26 cellular contexts compared by ENCODE assay signal in the genomic region with DNA sequence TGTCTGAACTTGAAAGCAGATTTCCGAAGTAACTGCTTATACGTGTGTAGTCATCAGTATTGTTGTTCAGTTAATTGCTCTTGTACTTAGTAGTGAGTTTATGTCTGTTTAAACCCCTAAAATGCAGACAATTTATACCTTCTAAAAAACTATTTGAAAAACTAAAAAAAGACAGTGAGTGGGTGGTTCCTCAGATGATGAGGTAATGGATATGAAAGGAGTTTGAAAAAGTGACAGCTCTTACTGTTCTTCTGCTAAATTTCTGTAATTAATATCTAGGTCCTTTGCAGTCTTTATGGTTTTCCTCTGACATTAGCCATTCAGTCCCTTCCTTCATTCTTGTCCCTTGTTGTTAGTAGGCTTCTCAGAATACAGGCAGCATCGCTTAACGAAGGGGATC. TPM values are rescaled to one million over a fixed set of nuclear protein-coding genes. Genes with fewer than 3 reads are reported as not detected.
DNase-seq lines count a peak whose midpoint lies in the region; ATAC-seq and TF ChIP-seq lines count a peak whose summit lies in the region.
"Had no signal": no experiment of that assay in that cellular context is flagged by ENCODE, and none has a peak within 500 bp of the region (broad histone marks: within the 10 kb centered on the region; RNA-seq: fewer than 3 reads in every experiment).

No MANE protein-coding gene starts in this region.

- peaks cover 16% of the 10 kb centered on the region for H3K4me1 ChIP-seq in CD4-positive, CD25-positive, alpha-beta regulatory T cell (ENCODE audit: control insufficient read depth, insufficient read depth, low read length, poor library complexity, severe bottlenecking)
- H3K4me1 ChIP-seq in CD4-positive, alpha-beta memory T cell (ENCODE audit: insufficient read depth, low read length) = peaks cover 59% of the 10 kb centered on the region
- H3K4me1 ChIP-seq in aorta (ENCODE audit: control insufficient read depth in 1 of 2, insufficient read depth in 2 of 2, low read length in 2 of 2) = peaks cover 0 to 7% of the 10 kb centered on the region in 2 donors

- H3K27me3 Mint-ChIP-seq in CD4-positive, CD25-positive, alpha-beta regulatory T cell = no peaks in the 10 kb centered on the region
- no peaks in the 10 kb centered on the region for H3K27me3 Mint-ChIP-seq in CD4-positive, alpha-beta memory T cell
- H3K27me3 Mint-ChIP-seq in activated CD8-positive, alpha-beta T cell treated with anti-CD3 and anti-CD28 coated beads, Interleukin-2, amount 10 ng/mL, durations not matched to agents 7 days and 5 days (ENCODE audit: low read depth) = no peaks in the 10 kb centered on the region
- H3K27me3 Mint-ChIP-seq in naive thymus-derived CD8-positive, alpha-beta T cell = no peaks in the 10 kb centered on the region
- H3K27me3 Mint-ChIP-seq: dendritic cell treated with granulocyte-macrophage colony-stimulating factor and Interleukin-4, amounts not matched to agents 40 ng/mL and 50 ng/mL, for 4 days had no signal

- WGBS in aorta, 2 donors = 92 to 94% methylated on average over 4 of the region's 4 CpGs

- H3K36me3 ChIP-seq in CD4-positive, CD25-positive, alpha-beta regulatory T cell (ENCODE audit: control insufficient read depth, insufficient read depth, low read length) = peaks cover 6% of the 10 kb centered on the region
- no peaks in the 10 kb centered on the region for H3K36me3 ChIP-seq in CD4-positive, alpha-beta memory T cell (ENCODE audit: insufficient read depth, low read length)
- H3K36me3 ChIP-seq in aorta (ENCODE audit: control insufficient read depth in 1 of 2, insufficient read depth in 2 of 2, low read length in 1 of 2) = no peaks in the 10 kb centered on the region
- H3K36me3 ChIP-seq: BLaER1 treated with 17β-estradiol and CSF1 and Interleukin-3, amounts not matched to agents 10 nM and 100 nM; left ventricle myocardium inferior; transverse colon had no signal

- POLR2A ChIA-PET in CD4-positive, alpha-beta memory T cell (lab: Charles Lee; ENCODE audit: partially characterized antibody) = no interaction called here
- POLR2A ChIA-PET in activated CD8-positive, alpha-beta T cell treated with anti-CD3 and anti-CD28 coated beads, Interleukin-2, amount 10 ng/mL, durations not matched to agents 7 days and 5 days (lab: Charles Lee) = no interaction called here
- POLR2A ChIA-PET in naive thymus-derived CD8-positive, alpha-beta T cell (lab: Charles Lee) = no interaction called here

- intact Hi-C loops in CD4-positive, alpha-beta memory T cell (cut with micrococcal nuclease) = no loop called here
- intact Hi-C loops in left ventricle myocardium superior (cut with micrococcal nuclease) (no loop called here), aorta (cut with DNase I) (no loop called here)

- peak in 1 of 3 donors; percentile 54 for DNase-seq in CD4-positive, CD25-positive, alpha-beta regulatory T cell
- no peak for DNase-seq in CD4-positive, alpha-beta memory T cell
- DNase-seq in activated CD8-positive, alpha-beta T cell treated with anti-CD3 and anti-CD28 coated beads, Interleukin-2, amount 10 ng/mL, durations not matched to agents 7 days and 5 days = no peak
- DNase-seq in naive thymus-derived CD8-positive, alpha-beta T cell = no peak
- DNase-seq in left ventricle myocardium superior (no peak), aorta (no peak), coronary artery (ENCODE audit: low spot score) (no peak)
- DNase-seq: activated CD4-positive, alpha-beta T cell treated with anti-CD3 and anti-CD28 coated beads for 48 hours; DMS79 treated with DMSO at 0.1 percent for 48 hours; erythroblast; GDM1; GOT3; left ventricle myocardium inferior; mesendoderm; NCI-H1048; NCI-H2107; NCI-H748 treated with DMSO at 0.1 percent for 48 hours; right cardiac atrium; stimulated activated CD4-positive, alpha-beta T cell treated with anti-CD3 and anti-CD28 coated beads, Interleukin-1b, Interleukin-23, amount 100 ng/mL, for 48 hours; T1000; transverse colon had no signal

- ATAC-seq in CD4-positive, CD25-positive, alpha-beta regulatory T cell (ENCODE audit: low read depth in 2 of 2) = no peak
- ATAC-seq in activated CD8-positive, alpha-beta T cell treated with anti-CD3 and anti-CD28 coated beads, Interleukin-2, amount 10 ng/mL, durations not matched to agents 7 days and 5 days = no peak
- peak in 1 of 2 donors; percentile 35 for ATAC-seq in naive thymus-derived CD8-positive, alpha-beta T cell
- ATAC-seq in left ventricle myocardium superior (no peak), aorta (ENCODE audit: low FRiP score) (no peak)
- ATAC-seq: right cardiac atrium had no signal

- H3K9me3 Mint-ChIP-seq in CD4-positive, CD25-positive, alpha-beta regulatory T cell = no peaks in the 10 kb centered on the region
- H3K9me3 Mint-ChIP-seq in CD4-positive, alpha-beta memory T cell = no peaks in the 10 kb centered on the region
- H3K9me3 Mint-ChIP-seq in activated CD8-positive, alpha-beta T cell treated with anti-CD3 and anti-CD28 coated beads, Interleukin-2, amount 10 ng/mL, durations not matched to agents 7 days and 5 days (ENCODE audit: insufficient read depth) = no peaks in the 10 kb centered on the region
- H3K9me3 Mint-ChIP-seq in naive thymus-derived CD8-positive, alpha-beta T cell = no peaks in the 10 kb centered on the region
- H3K9me3 Mint-ChIP-seq: activated T-helper 1 cell treated with anti-CD3 and anti-CD28 coated beads, Interleukin-12 subunit alpha, Interleukin-12 subunit beta, Interleukin-2, Interleukin-4 antibody, amounts not matched to agents 30 ng/mL and 10 ng/mL and 1 ng/mL, durations not matched to agents 14 hours and 24 hours and 36 hours; dendritic cell treated with granulocyte-macrophage colony-stimulating factor and Interleukin-4, amounts not matched to agents 40 ng/mL and 50 ng/mL, for 4 days had no signal

- H3K27me3 ChIP-seq in CD4-positive, CD25-positive, alpha-beta regulatory T cell (ENCODE audit: control insufficient read depth, insufficient read depth, low read length) = no peaks in the 10 kb centered on the region
- H3K27me3 ChIP-seq in CD4-positive, alpha-beta memory T cell (ENCODE audit: insufficient read depth, low read length) = no peaks in the 10 kb centered on the region
- H3K27me3 ChIP-seq in aorta (ENCODE audit: control insufficient read depth in 1 of 2, insufficient read depth in 2 of 2, low read length in 1 of 2) = no peaks in the 10 kb centered on the region
- H3K27me3 ChIP-seq: BLaER1 treated with 17β-estradiol and CSF1 and Interleukin-3, amounts not matched to agents 10 nM and 100 nM; transverse colon had no signal

- CTCF ChIA-PET in CD4-positive, alpha-beta memory T cell (lab: Charles Lee; ENCODE audit: partially characterized antibody) = interaction anchor here (0.7 to 5.5 kb wide), 2 partner anchors 10 to 174 kb away, joined by 3 to 49 read pairs; no protein-coding TSS in a partner anchor
- CTCF ChIA-PET in activated CD8-positive, alpha-beta T cell treated with anti-CD3 and anti-CD28 coated beads, Interleukin-2, amount 10 ng/mL, durations not matched to agents 7 days and 5 days (lab: Charles Lee) = interaction anchor here (1.0 to 2.0 kb wide), 3 partner anchors 11 to 174 kb away, joined by 3 to 5 read pairs (median 5); no protein-coding TSS in a partner anchor

- peak overlapping the region in 2 of 3 donors; percentile 18 to 33 for H3K27ac Mint-ChIP-seq in CD4-positive, CD25-positive, alpha-beta regulatory T cell
- peak overlapping the region; percentile 6 to 73 (median 17) for H3K27ac Mint-ChIP-seq in CD4-positive, alpha-beta memory T cell
- H3K27ac Mint-ChIP-seq in activated CD8-positive, alpha-beta T cell treated with anti-CD3 and anti-CD28 coated beads, Interleukin-2, amount 10 ng/mL, durations not matched to agents 7 days and 5 days = peak overlapping the region; percentile 13
- H3K27ac Mint-ChIP-seq in naive thymus-derived CD8-positive, alpha-beta T cell = peak overlapping the region in 9 of 10 donors; percentile 7 to 76 (median 36)
- H3K27ac Mint-ChIP-seq: activated T-helper 1 cell treated with anti-CD3 and anti-CD28 coated beads, Interleukin-12 subunit alpha, Interleukin-12 subunit beta, Interleukin-2, Interleukin-4 antibody, amounts not matched to agents 30 ng/mL and 10 ng/mL and 1 ng/mL, durations not matched to agents 14 hours and 24 hours and 36 hours; dendritic cell treated with granulocyte-macrophage colony-stimulating factor and Interleukin-4, amounts not matched to agents 40 ng/mL and 50 ng/mL, for 4 days had no signal

- peak overlapping the region in 1 of 4 donors; percentile 62 for H3K4me3 Mint-ChIP-seq in CD4-positive, CD25-positive, alpha-beta regulatory T cell
- peak overlapping the region in 5 of 8 donors; percentile 10 to 67 (median 40) for H3K4me3 Mint-ChIP-seq in CD4-positive, alpha-beta memory T cell
- H3K4me3 Mint-ChIP-seq in activated CD8-positive, alpha-beta T cell treated with anti-CD3 and anti-CD28 coated beads, Interleukin-2, amount 10 ng/mL, durations not matched to agents 7 days and 5 days = no peak overlapping the region
- peak overlapping the region in 7 of 10 donors; percentile 8 to 47 (median 30) for H3K4me3 Mint-ChIP-seq in naive thymus-derived CD8-positive, alpha-beta T cell
- H3K4me3 Mint-ChIP-seq: activated T-helper 1 cell treated with anti-CD3 and anti-CD28 coated beads, Interleukin-12 subunit alpha, Interleukin-12 subunit beta, Interleukin-2, Interleukin-4 antibody, amounts not matched to agents 30 ng/mL and 10 ng/mL and 1 ng/mL, durations not matched to agents 14 hours and 24 hours and 36 hours; dendritic cell treated with granulocyte-macrophage colony-stimulating factor and Interleukin-4, amounts not matched to agents 40 ng/mL and 50 ng/mL, for 4 days had no signal

- no peak for TF ChIP-seq CTCF in coronary artery (IDR thresholded peaks at IDR 0.05)

- H3K36me3 Mint-ChIP-seq in CD4-positive, CD25-positive, alpha-beta regulatory T cell = peaks cover 4% of the 10 kb centered on the region
- peaks cover 5 to 6% of the 10 kb centered on the region in 2 donors for H3K36me3 Mint-ChIP-seq in CD4-positive, alpha-beta memory T cell
- H3K36me3 Mint-ChIP-seq in activated CD8-positive, alpha-beta T cell treated with anti-CD3 and anti-CD28 coated beads, Interleukin-2, amount 10 ng/mL, durations not matched to agents 7 days and 5 days (ENCODE audit: low read depth) = peaks cover 19% of the 10 kb centered on the region
- H3K36me3 Mint-ChIP-seq in naive thymus-derived CD8-positive, alpha-beta T cell = peaks cover 0 to 3% (median 0%) of the 10 kb centered on the region in 3 donors

- H3K4me3 ChIP-seq in CD4-positive, CD25-positive, alpha-beta regulatory T cell (ENCODE audit: low read depth, low read length) = no peak overlapping the region
- no peak overlapping the region for H3K4me3 ChIP-seq in CD4-positive, alpha-beta memory T cell (ENCODE audit: low read length in 2 of 2)
- no peak overlapping the region for H3K4me3 ChIP-seq in aorta (ENCODE audit: low read length in 2 of 2)
- H3K4me3 ChIP-seq in coronary artery = no peak overlapping the region
- H3K4me3 ChIP-seq: BLaER1 treated with 17β-estradiol and CSF1 and Interleukin-3, amounts not matched to agents 10 nM and 100 nM; left ventricle myocardium inferior; smooth muscle cell; transverse colon had no signal

- peaks cover 50 to 73% (median 65%) of the 10 kb centered on the region in 4 donors for H3K4me1 Mint-ChIP-seq in CD4-positive, CD25-positive, alpha-beta regulatory T cell
- H3K4me1 Mint-ChIP-seq in CD4-positive, alpha-beta memory T cell = peaks cover 59 to 85% (median 63%) of the 10 kb centered on the region in 4 donors
- H3K4me1 Mint-ChIP-seq in activated CD8-positive, alpha-beta T cell treated with anti-CD3 and anti-CD28 coated beads, Interleukin-2, amount 10 ng/mL, durations not matched to agents 7 days and 5 days (ENCODE audit: low read depth) = peaks cover 40% of the 10 kb centered on the region
- H3K4me1 Mint-ChIP-seq in naive thymus-derived CD8-positive, alpha-beta T cell = peaks cover 33 to 82% (median 71%) of the 10 kb centered on the region in 4 donors

- no peak overlapping the region for H3K27ac ChIP-seq in CD4-positive, CD25-positive, alpha-beta regulatory T cell (ENCODE audit: insufficient read depth, low read length, poor library complexity, severe bottlenecking)
- H3K27ac ChIP-seq in CD4-positive, alpha-beta memory T cell (ENCODE audit: low read depth, low read length) = no peak overlapping the region
- H3K27ac ChIP-seq in aorta (ENCODE audit: low read depth in 1 of 2, low read length in 2 of 2) (no peak overlapping the region), coronary artery (no peak overlapping the region)
- H3K27ac ChIP-seq: BLaER1 treated with 17β-estradiol and CSF1 and Interleukin-3, amounts not matched to agents 10 nM and 100 nM; left ventricle myocardium inferior; transverse colon; VCaP had no signal

- no peaks in the 10 kb centered on the region for H3K9me3 ChIP-seq in CD4-positive, CD25-positive, alpha-beta regulatory T cell (ENCODE audit: control insufficient read depth in 2 of 2, low read length in 2 of 2)
- H3K9me3 ChIP-seq in CD4-positive, alpha-beta memory T cell (ENCODE audit: control insufficient read depth in 1 of 2, low read length in 2 of 2) = no peaks in the 10 kb centered on the region
- no peaks in the 10 kb centered on the region for H3K9me3 ChIP-seq in aorta (ENCODE audit: control insufficient read depth, low read length)
- H3K9me3 ChIP-seq: BLaER1 treated with 17β-estradiol and CSF1 and Interleukin-3, amounts not matched to agents 10 nM and 100 nM; left ventricle myocardium inferior; transverse colon had no signal

RNA-seq across cellular contexts. Expression of a gene that starts 35.0 kb away (rescaled TPM):
- total RNA-seq in CD4-positive, CD25-positive, alpha-beta regulatory T cell = 110 TPM
- polyA plus RNA-seq in CD4-positive, CD25-positive, alpha-beta regulatory T cell = 10 to 100 TPM; 45.7 to 78.5 (median 70.9) TPM
- 100 to 1,000 TPM; 144 to 151 TPM for total RNA-seq in CD4-positive, alpha-beta memory T cell
- 10 to 100 TPM; 89.8 to 93.3 TPM for polyA plus RNA-seq in CD4-positive, alpha-beta memory T cell
- 10 to 100 TPM; 77.8 to 78.8 TPM for total RNA-seq in activated CD8-positive, alpha-beta T cell treated with anti-CD3 and anti-CD28 coated beads, Interleukin-2, amount 10 ng/mL, durations not matched to agents 7 days and 5 days
- 10 to 100 TPM; 95.1 to 95.5 TPM for total RNA-seq in naive thymus-derived CD8-positive, alpha-beta T cell
- 100 to 1,000 TPM in 1 of 3 donors, 10 to 100 TPM in 2; 70.4 to 109 (median 72.9) TPM for polyA plus RNA-seq in naive thymus-derived CD8-positive, alpha-beta T cell
- 163 TPM for total RNA-seq in left ventricle myocardium superior
- total RNA-seq in aorta = 100 to 1,000 TPM in 1 of 2 donors, 10 to 100 TPM in 1; 95.0 to 111 TPM
- polyA plus RNA-seq in aorta = 10 to 100 TPM; 23.1 to 23.8 TPM
